8 cellular contexts compared by ENCODE assay signal in the genomic region with DNA sequence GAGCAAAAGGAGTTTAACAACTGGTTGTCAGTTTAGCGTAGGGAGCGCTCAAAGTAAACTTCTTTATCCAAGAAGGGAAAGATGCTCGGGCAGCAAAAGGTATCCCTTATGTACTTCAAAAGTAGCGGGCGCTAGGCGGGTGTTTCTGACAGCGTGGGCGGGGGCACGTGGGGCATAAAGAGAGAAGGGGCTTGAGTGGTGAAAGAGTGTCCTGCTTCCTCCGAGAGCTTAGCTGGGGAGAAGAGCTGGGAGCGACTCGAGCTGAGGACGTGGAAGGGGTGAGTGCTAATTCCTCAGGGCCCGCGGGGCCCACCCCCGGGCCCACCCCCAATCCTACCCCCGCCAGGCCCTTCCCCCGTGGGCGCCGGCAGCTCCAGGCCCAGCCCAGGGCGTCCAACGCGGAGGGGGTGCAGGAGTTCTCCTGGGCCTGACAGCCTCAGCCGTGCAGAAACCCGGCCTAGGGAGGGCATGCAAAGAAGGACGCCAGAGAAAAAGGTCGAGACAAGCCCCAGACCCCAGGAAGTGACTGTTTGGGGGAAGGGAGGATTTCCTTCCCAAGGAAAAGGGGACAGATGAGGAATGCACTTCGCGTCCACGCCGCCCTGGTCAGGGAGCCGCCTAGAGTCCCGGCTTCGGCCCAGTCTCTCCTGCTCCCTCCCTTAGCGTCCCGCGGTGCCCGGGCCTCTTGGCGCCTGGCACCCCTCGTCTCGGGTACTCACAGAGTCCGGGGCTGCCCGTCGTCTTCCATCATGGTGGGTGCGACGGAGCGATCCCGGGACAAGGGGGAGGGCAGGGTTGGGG. TPM values are rescaled to one million over a fixed set of nuclear protein-coding genes. Genes with fewer than 3 reads are reported as not detected.
DNase-seq lines count a peak whose midpoint lies in the region; ATAC-seq and TF ChIP-seq lines count a peak whose summit lies in the region.

No MANE protein-coding gene starts in this region.

- intact Hi-C loops in esophagus muscularis mucosa (cut with DNase I) (loop anchor here (5.0 kb wide), 3 partner anchors 49 to 131 kb away; partner anchors contain the start of gene INPP5F), natural killer cell (cut with micrococcal nuclease) (loop anchor here (1.0 to 10.0 kb wide), 4 partner anchors 54 to 841 kb away; partner anchors contain the start of genes CACUL1, INPP5F and MCMBP)

- peak overlapping the region; percentile 84 to 96 (median 91) for H3K4me3 ChIP-seq in esophagus muscularis mucosa

- no peaks in the 10 kb centered on the region for H3K9me3 Mint-ChIP-seq in activated T-cell treated with anti-CD3 and anti-CD28 coated beads, Interleukin-2, amount 50 U/mL, for 24 hours
- no peaks in the 10 kb centered on the region for H3K9me3 Mint-ChIP-seq in natural killer cell

- H3K27me3 Mint-ChIP-seq in activated T-cell treated with anti-CD3 and anti-CD28 coated beads, Interleukin-2, amount 50 U/mL, for 24 hours, result no peaks in the 10 kb centered on the region
- no peaks in the 10 kb centered on the region for H3K27me3 Mint-ChIP-seq in natural killer cell (ENCODE audit: low read depth in 2 of 2)

- no peak for TF ChIP-seq CTCF in esophagus muscularis mucosa (IDR thresholded peaks at IDR 0.05)
- TF ChIP-seq CTCF in natural killer cell (IDR thresholded peaks at IDR 0.05), result no peak

- DNase-seq in DMS114 treated with DMSO at 0.1 percent for 48 hours (lab: John Stamatoyannopoulos, UW; ENCODE audit: unreplicated experiment) (peak; percentile 11), GOT3 (lab: John Stamatoyannopoulos, UW) (peak; percentile 25), NCI-H226 (peak; percentile 6), esophagus muscularis mucosa (ENCODE audit: extremely low spot score) (no peak), natural killer cell (peak; percentile 45), cerebellar cortex (ENCODE audit: low spot score) (no peak)
- DNase-seq in activated T-cell treated with anti-CD3 and anti-CD28 coated beads, Interleukin-2, amount 50 U/mL, for 24 hours, result peak; percentile 82
- peak; percentile 80 for DNase-seq in stimulated activated naive CD8-positive, alpha-beta T cell treated with anti-CD3 and anti-CD28 coated beads, Interleukin-15, Interleukin-2, amounts not matched to agents 100 U/mL and 50 U/mL, for 24 hours

- peak overlapping the region; percentile 98 for H3K27ac Mint-ChIP-seq in activated T-cell treated with anti-CD3 and anti-CD28 coated beads, Interleukin-2, amount 50 U/mL, for 24 hours
- peak overlapping the region; percentile 92 to 99 for H3K27ac Mint-ChIP-seq in natural killer cell

- WGBS in esophagus muscularis mucosa, result 2% methylated on average over 32 of the region's 48 CpGs

- peaks cover 0 to 8% (median 2%) of the 10 kb centered on the region in 4 donors for H3K36me3 ChIP-seq in esophagus muscularis mucosa

- no peaks in the 10 kb centered on the region for H3K9me3 ChIP-seq in esophagus muscularis mucosa

- H3K4me1 ChIP-seq in esophagus muscularis mucosa, result peaks cover 46 to 57% (median 52%) of the 10 kb centered on the region in 4 donors

- ATAC-seq in natural killer cell, result peak; percentile 16 to 40 (median 29)
- peak; percentile 17 for ATAC-seq in stimulated activated naive CD8-positive, alpha-beta T cell treated with anti-CD3 and anti-CD28 coated beads, Interleukin-15, Interleukin-2, amounts not matched to agents 100 U/mL and 50 U/mL, for 24 hours

- H3K4me1 Mint-ChIP-seq in activated T-cell treated with anti-CD3 and anti-CD28 coated beads, Interleukin-2, amount 50 U/mL, for 24 hours (ENCODE audit: low read depth), result peaks cover 56% of the 10 kb centered on the region
- peaks cover 59 to 61% of the 10 kb centered on the region in 2 donors for H3K4me1 Mint-ChIP-seq in natural killer cell

- H3K27me3 ChIP-seq in esophagus muscularis mucosa, result no peaks in the 10 kb centered on the region

- H3K36me3 Mint-ChIP-seq in activated T-cell treated with anti-CD3 and anti-CD28 coated beads, Interleukin-2, amount 50 U/mL, for 24 hours (ENCODE audit: low read depth), result peaks cover 93% of the 10 kb centered on the region
- H3K36me3 Mint-ChIP-seq in natural killer cell, result no peaks in the 10 kb centered on the region

- H3K27ac ChIP-seq in esophagus muscularis mucosa (replicated peaks in 1 of 4), result peak overlapping the region; percentile 96 to 99 (median 97)

- H3K4me3 Mint-ChIP-seq in activated T-cell treated with anti-CD3 and anti-CD28 coated beads, Interleukin-2, amount 50 U/mL, for 24 hours, result peak overlapping the region; percentile 96
- H3K4me3 Mint-ChIP-seq in natural killer cell, result peak overlapping the region; percentile 99

- no peak for TF ChIP-seq POLR2A in esophagus muscularis mucosa (IDR thresholded peaks at IDR 0.05; ENCODE audit: low read depth)

- TF ChIP-seq EP300 in esophagus muscularis mucosa (IDR thresholded peaks at IDR 0.05), result no peak

RNA-seq across cellular contexts. Expression of gene TIAL1, which starts 0.8 kb away (rescaled TPM):
- 10 to 100 TPM; 49.9 to 78.1 (median 52.9) TPM for total RNA-seq in esophagus muscularis mucosa
- total RNA-seq in natural killer cell, result 100 to 1,000 TPM; 195 to 227 (median 213) TPM

RNA-seq across cellular contexts. Expression of gene RGS10, which starts 53.4 kb away (rescaled TPM):
- total RNA-seq in esophagus muscularis mucosa (10 to 100 TPM; 31.4 to 41.6 (median 36.1) TPM), natural killer cell (10 to 100 TPM; 13.5 to 25.7 (median 21.4) TPM)

RNA-seq across cellular contexts. Expression of gene BAG3, which starts 55.3 kb away (rescaled TPM):
- total RNA-seq in esophagus muscularis mucosa (10 to 100 TPM; 44.0 to 81.7 (median 73.9) TPM), natural killer cell (1 to 10 TPM; 7.6 to 9.7 (median 8.3) TPM)

Comparison
In these comparisons a context has a peak if more than half of its experiments do, and no peak if none do; other contexts are left out.
1. DNase-seq: peak in DMS114 treated with DMSO at 0.1 percent for 48 hours (single experiment), GOT3 (single experiment), NCI-H226 (single experiment), activated T-cell treated with anti-CD3 and anti-CD28 coated beads, Interleukin-2, amount 50 U/mL, for 24 hours (single experiment), natural killer cell (single experiment) and stimulated activated naive CD8-positive, alpha-beta T cell treated with anti-CD3 and anti-CD28 coated beads, Interleukin-15, Interleukin-2, amounts not matched to agents 100 U/mL and 50 U/mL, for 24 hours (single experiment); none in esophagus muscularis mucosa (single experiment) and cerebellar cortex (single experiment).
2. RNA of gene BAG3, which starts 55.3 kb away (total RNA-seq): 44.0 to 81.7 TPM in esophagus muscularis mucosa; 7.6 to 9.7 TPM in natural killer cell; every median in the first group is over 4 times any median in the second.